ENCODE assay signal across 8 cellular contexts in genomic region chr6:105077592-105078463, GRCh38.
DNase-seq lines count a peak whose midpoint lies in the region; ATAC-seq and TF ChIP-seq lines count a peak whose summit lies in the region.

No MANE protein-coding gene starts in this region.

- peak overlapping the region; percentile 14 for H3K4me2 ChIP-seq in Karpas-422 (ENCODE audit: low read depth, low read length, poor library complexity, severe bottlenecking)

- H3K4me1 Mint-ChIP-seq in activated naive CD8-positive, alpha-beta T cell treated with anti-CD3 and anti-CD28 coated beads for 36 hours, result no peaks in the 10 kb centered on the region

- H3K27ac ChIP-seq in Karpas-422 (ENCODE audit: low read length), result peak overlapping the region; percentile 5; the same call in 1 of the 2 replicates

- ATAC-seq in HG02870 (IDR thresholded peaks at IDR 0.05; ENCODE audit: unreplicated experiment) (no peak), HG02623 (IDR thresholded peaks at IDR 0.05; ENCODE audit: unreplicated experiment) (no peak)

- H3K9me2 ChIP-seq in Karpas-422 (replicated peaks; ENCODE audit: insufficient read depth, low read length), result no peaks in the 10 kb centered on the region

- no peaks in the 10 kb centered on the region; the same call in 1 of the 2 replicates for H3K36me3 ChIP-seq in Karpas-422 (ENCODE audit: insufficient read depth, low read length)

- H3K27me3 Mint-ChIP-seq in activated naive CD8-positive, alpha-beta T cell treated with anti-CD3 and anti-CD28 coated beads for 36 hours, result peaks cover 12% of the 10 kb centered on the region

- H3K4me3 ChIP-seq in Karpas-422 (ENCODE audit: low read length) (no peak overlapping the region), foreskin fibroblast (ENCODE audit: low read depth in 1 of 2, low read length in 2 of 2) (no peak overlapping the region)

- H3K79me2 ChIP-seq in Karpas-422 (ENCODE audit: low read length), result peaks cover 11% of the 10 kb centered on the region; the same call in 1 of the 2 replicates

- no peaks in the 10 kb centered on the region for H3K36me3 Mint-ChIP-seq in activated naive CD8-positive, alpha-beta T cell treated with anti-CD3 and anti-CD28 coated beads for 36 hours

- H3K27ac Mint-ChIP-seq in activated naive CD8-positive, alpha-beta T cell treated with anti-CD3 and anti-CD28 coated beads for 36 hours, result no peak overlapping the region

- peak; percentile 69 for DNase-seq in ELR (ENCODE audit: low read depth)
- peak; percentile 81 for DNase-seq in Karpas-422
- DNase-seq in RPMI8226, result peak; percentile 19
- DNase-seq in foreskin fibroblast, result peak; percentile 26 to 71
- peak; percentile 89 for DNase-seq in superior temporal gyrus (ENCODE audit: extremely low spot score)
- no peak for DNase-seq in activated naive CD8-positive, alpha-beta T cell treated with anti-CD3 and anti-CD28 coated beads for 36 hours

- no peak overlapping the region for H3K4me3 Mint-ChIP-seq in activated naive CD8-positive, alpha-beta T cell treated with anti-CD3 and anti-CD28 coated beads for 36 hours

- H2AFZ ChIP-seq in Karpas-422 (ENCODE audit: low read length), result no peak overlapping the region

- H3K9me3 Mint-ChIP-seq in activated naive CD8-positive, alpha-beta T cell treated with anti-CD3 and anti-CD28 coated beads for 36 hours, result no peaks in the 10 kb centered on the region

- no peaks in the 10 kb centered on the region for H4K20me1 ChIP-seq in Karpas-422 (ENCODE audit: insufficient read depth, low read depth, low read length)

- peak overlapping the region; percentile 13; the same call in 1 of the 2 replicates for H3K9ac ChIP-seq in Karpas-422 (ENCODE audit: low read length)

- no peaks in the 10 kb centered on the region for H3K9me3 ChIP-seq in Karpas-422 (ENCODE audit: low read length)

- peaks cover 64% of the 10 kb centered on the region for H3K4me1 ChIP-seq in Karpas-422 (ENCODE audit: low read length)

- TF ChIP-seq CTCF in foreskin fibroblast (IDR thresholded peaks at IDR 0.05; ENCODE audit: low read depth, low read length), result peak; percentile 32

- H3K27me3 ChIP-seq in Karpas-422 (ENCODE audit: low read length), result no peaks in the 10 kb centered on the region
